Comparison of ENCODE assay signal across 10 cellular contexts in the genomic region with DNA sequence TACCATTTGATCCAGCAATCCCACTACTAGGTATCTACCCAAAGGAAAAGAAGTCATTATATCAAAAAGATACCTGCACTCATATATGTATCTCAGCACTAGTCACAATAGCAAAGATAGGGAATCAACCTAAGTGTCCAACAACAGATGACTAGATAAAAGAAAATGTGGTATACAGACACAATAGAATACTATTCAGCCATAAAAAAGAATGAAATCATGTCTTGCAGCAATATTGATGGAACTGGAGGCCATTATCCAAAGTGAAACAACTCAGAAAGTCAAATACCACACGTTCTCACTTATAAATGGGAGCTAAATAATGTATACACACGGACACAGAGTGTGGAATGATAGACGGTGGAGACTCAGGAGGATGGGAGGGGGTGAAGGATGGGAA.
"Had no signal": no experiment of that assay in that cellular context is flagged by ENCODE, and none has a peak within 500 bp of the region (broad histone marks: within the 10 kb centered on the region; RNA-seq: fewer than 3 reads in every experiment).

No MANE protein-coding gene starts in this region.

- H3K27ac ChIP-seq: GM23248, HL-60 had no signal

- ATAC-seq: HCT116, K562 had no signal

- FAIRE-seq: K562 had no signal

- H2AFZ ChIP-seq: GM23248 had no signal

- DNase-seq: GM23248, GOT3, H7, IMR-90, Kasumi-1, KG1 had no signal

- H3K9me3 ChIP-seq: HAP-1 had no signal

- H3K9ac ChIP-seq: GM23248 had no signal

- H3K4me3 ChIP-seq: GM23248, HAP-1, K562 had no signal

- H3K36me3 ChIP-seq: HAP-1 had no signal
